13 cellular contexts compared by ENCODE assay signal in the genomic region with DNA sequence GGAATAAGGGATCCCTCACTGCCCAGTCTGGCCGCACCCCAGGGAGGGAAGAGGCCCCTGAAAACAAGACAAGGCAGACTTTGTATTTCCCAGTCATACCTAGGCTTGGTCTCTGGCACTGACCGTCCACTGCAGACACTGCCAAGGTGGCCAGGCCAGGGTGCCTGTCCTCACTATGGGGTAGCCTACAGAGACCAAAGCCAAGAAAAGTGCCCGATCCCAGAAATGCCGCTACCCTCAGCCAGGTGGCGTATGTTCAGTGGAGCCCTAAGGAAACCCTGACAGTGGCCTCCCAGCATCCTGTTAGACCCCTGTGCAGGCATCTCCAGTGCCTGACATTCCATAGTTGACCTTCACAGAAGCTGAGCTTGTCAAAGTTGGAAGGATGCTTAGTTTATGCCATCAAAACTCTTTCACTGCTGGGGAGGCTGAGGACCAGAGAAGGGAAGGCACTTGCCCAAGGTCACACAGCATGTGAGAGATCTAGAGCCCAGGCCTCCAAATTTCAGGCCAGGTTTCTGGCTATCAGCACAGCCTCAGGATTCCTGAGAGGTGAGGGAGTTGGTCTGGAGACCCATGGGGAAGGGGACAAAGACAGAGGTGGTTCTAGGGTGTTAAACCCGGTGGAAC. TPM values are rescaled to one million over a fixed set of nuclear protein-coding genes. Genes with fewer than 3 reads are reported as not detected.
DNase-seq lines count a peak whose midpoint lies in the region; ATAC-seq, FAIRE-seq and TF ChIP-seq lines count a peak whose summit lies in the region.
"Had no signal": no experiment of that assay in that cellular context is flagged by ENCODE, and none has a peak within 500 bp of the region (broad histone marks: within the 10 kb centered on the region; RNA-seq: fewer than 3 reads in every experiment).

No MANE protein-coding gene starts in this region.

- TF ChIP-seq EP300 in SK-N-SH (IDR thresholded peaks at IDR 0.05; ENCODE audit: borderline replicate concordance in 1 of 2, low read depth in 1 of 2, low read length in 1 of 2) = no peak
- no peak for TF ChIP-seq EP300 in H1 (IDR thresholded peaks at IDR 0.05; ENCODE audit: borderline replicate concordance in 1 of 2, low read depth in 2 of 2, low read length in 2 of 2)

- H3K79me1 ChIP-seq in H1 (ENCODE audit: low read depth, low read length) = no peaks in the 10 kb centered on the region

- TF ChIP-seq POLR2A in H1 (IDR thresholded peaks at IDR 0.05; ENCODE audit: control extremely low read depth in 1 of 2, low read depth in 2 of 2, low read length in 2 of 2) = no peak

- no peak overlapping the region for H3K56ac ChIP-seq in H1 (replicated peaks; ENCODE audit: insufficient read length, low read depth, low read length)

- H4K5ac ChIP-seq in H1 (ENCODE audit: insufficient read length, low read depth, low read length) = no peak overlapping the region

- H2AFZ ChIP-seq in SK-N-SH (ENCODE audit: low read depth) (no peak overlapping the region), H1 (ENCODE audit: low read length) (no peak overlapping the region), GM23248 (no peak overlapping the region)

- no peak overlapping the region for H3K23ac ChIP-seq in H1 (ENCODE audit: insufficient read length)

- no peak overlapping the region for H3K4me2 ChIP-seq in SK-N-SH
- H3K4me2 ChIP-seq in H1 (ENCODE audit: insufficient read depth in 1 of 2, low read depth in 2 of 2, low read length in 2 of 2) = peak overlapping the region in 1 of 2 experiments; percentile 21; a peak in 1 of 4 replicates
- H3K4me2 ChIP-seq in GM23248 (ENCODE audit: unreplicated experiment) = no peak overlapping the region

- TF ChIP-seq CTCF in SK-N-SH (IDR thresholded peaks at IDR 0.05) (no peak; the same call in 1 of the 2 replicates), H1 (IDR thresholded peaks at IDR 0.05; ENCODE audit: control extremely low read depth in 1 of 3, insufficient read depth in 1 of 3, low read depth in 1 of 3, low read length in 3 of 3) (peak; percentile 71 to 83 (median 77)), retinal pigment epithelial cell (conservative IDR thresholded peaks at IDR 0.05; ENCODE audit: low read depth, low read length) (peak; percentile 43), GM10266 (IDR thresholded peaks at IDR 0.05; ENCODE audit: control insufficient read depth, insufficient read depth, low read depth, missing control alignments) (no peak)

- H3K9ac ChIP-seq in SK-N-SH (no peak overlapping the region), H1 (replicated peaks in 1 of 4; ENCODE audit: extremely low read depth in 1 of 4, low read depth in 3 of 4, low read length in 3 of 4) (no peak overlapping the region), GM23248 (no peak overlapping the region)

- H3K4me1 ChIP-seq in SK-N-SH (ENCODE audit: control insufficient read depth in 1 of 2, insufficient read depth in 2 of 2, low read depth in 1 of 2, low read length in 1 of 2) (peaks cover 0 to 10% of the 10 kb centered on the region in 2 experiments; a peak in 1 of 4 replicates), H1 (replicated peaks in 1 of 4; ENCODE audit: control insufficient read depth in 3 of 4, insufficient read depth in 4 of 4, low read length in 3 of 4) (peaks cover 0 to 13% (median 7%) of the 10 kb centered on the region in 4 experiments; a peak in 5 of 7 replicates), GM23248 (ENCODE audit: insufficient read depth) (no peaks in the 10 kb centered on the region)

- no peak for ATAC-seq in SK-N-SH treated with all-trans-retinoic acid at 6 μM for 48 hours
- ATAC-seq in GM21381 (IDR thresholded peaks at IDR 0.05; ENCODE audit: unreplicated experiment) = no peak

- H3K36me3 ChIP-seq in SK-N-SH (replicated peaks in 1 of 2; ENCODE audit: control insufficient read depth in 1 of 2, insufficient read depth in 2 of 2, low read length in 1 of 2) (no peaks in the 10 kb centered on the region), H1 (ENCODE audit: control insufficient read depth in 2 of 4, insufficient read depth in 4 of 4, low read length in 3 of 4) (no peaks in the 10 kb centered on the region), GM23248 (ENCODE audit: low read depth) (no peaks in the 10 kb centered on the region)
- H3K36me3 ChIP-seq: MG63 had no signal

- no peaks in the 10 kb centered on the region for H3K9me2 ChIP-seq in SK-N-SH
- H3K9me2 ChIP-seq in GM23248 (ENCODE audit: insufficient read depth) = no peaks in the 10 kb centered on the region

- H3K4ac ChIP-seq in H1 (replicated peaks; ENCODE audit: insufficient read length, low read depth, low read length) = peak overlapping the region; percentile 54

- H2BK5ac ChIP-seq in H1 (ENCODE audit: low read depth, low read length) = no peak overlapping the region

- H3K9me3 ChIP-seq in SK-N-SH (no peaks in the 10 kb centered on the region), H1 (ENCODE audit: insufficient read depth in 2 of 2, low read depth in 1 of 2, low read length in 1 of 2) (peaks cover 4 to 5% of the 10 kb centered on the region in 2 experiments), GM23248 (ENCODE audit: low read depth) (no peaks in the 10 kb centered on the region)
- H3K9me3 ChIP-seq: MG63 had no signal

- H2BK12ac ChIP-seq in H1 (ENCODE audit: low read depth, low read length) = peak overlapping the region; percentile 80; the same call in 1 of the 2 replicates

- no peak overlapping the region for H2BK120ac ChIP-seq in H1 (replicated peaks; ENCODE audit: low read depth, low read length)

- in situ Hi-C loops in GM23248 (cut with MboI) = no loop called here

- FAIRE-seq in H1 (lab: Jason Lieb, UNC) = no peak

- no peak overlapping the region for H4K8ac ChIP-seq in H1 (ENCODE audit: extremely low read depth, insufficient read depth, low read length)

- H3K27me3 ChIP-seq in SK-N-SH (ENCODE audit: insufficient read depth) (peaks cover 24% of the 10 kb centered on the region; the same call in 1 of the 2 replicates), H1 (replicated peaks in 1 of 4; ENCODE audit: control insufficient read depth in 3 of 4, extremely low read depth in 1 of 4, insufficient read depth in 3 of 4, low read length in 3 of 4) (peaks cover 3 to 38% (median 32%) of the 10 kb centered on the region in 4 experiments), GM23248 (replicated peaks; ENCODE audit: insufficient read depth) (peaks cover 31% of the 10 kb centered on the region)

- H2BK20ac ChIP-seq in H1 (ENCODE audit: low read length) = no peak overlapping the region; the same call in 1 of the 2 replicates

- peak; percentile 71 for DNase-seq in SK-N-SH
- DNase-seq in NCI-H748 treated with DMSO at 0.1 percent for 48 hours (lab: John Stamatoyannopoulos, UW) = peak; percentile 24
- peak in 1 of 2 experiments; percentile 60 for DNase-seq in H1 (ENCODE audit: low read depth in 1 of 2, low spot score in 2 of 2)
- DNase-seq in retinal pigment epithelial cell (ENCODE audit: low read depth) = no peak
- no peak for DNase-seq in GM23248
- DNase-seq in GM10266 (ENCODE audit: extremely low spot score) = no peak
- DNase-seq: activated B cell treated with CpG ODN at 0.5 μM for 24 hours; effector memory CD4-positive, alpha-beta T cell; immature natural killer cell; MG63 had no signal

- POLR2A ChIA-PET in SK-N-SH (lab: Yijun Ruan, JAX) (no interaction called here), H1 (lab: Charles Lee; ENCODE audit: partially characterized antibody) (interaction anchor here (1.1 to 2.2 kb wide), 3 partner anchors 8 to 16 kb away, joined by 3 to 5 read pairs (median 3); no protein-coding TSS in a partner anchor)

- no peak overlapping the region for H4K91ac ChIP-seq in H1 (replicated peaks; ENCODE audit: insufficient read length, low read length)

- no peaks in the 10 kb centered on the region for H3K79me2 ChIP-seq in SK-N-SH (ENCODE audit: insufficient read depth)
- no peaks in the 10 kb centered on the region for H3K79me2 ChIP-seq in H1 (ENCODE audit: control insufficient read depth in 1 of 2, insufficient read depth in 2 of 2, low read length in 2 of 2)
- H3K79me2 ChIP-seq in GM23248 (ENCODE audit: insufficient read depth) = no peaks in the 10 kb centered on the region

- WGBS in SK-N-SH (ENCODE audit: low lambda C conversion rate) = 40% methylated on average over 4 of the region's 6 CpGs
- whole genome bisulfite sequencing in H1 (ENCODE audit: extremely low coverage in 1 of 2, insufficient coverage in 1 of 2, insufficient read length in 1 of 2, insufficient replicate concordance in 2 of 2, low coverage in 1 of 2, low lambda C conversion rate in 2 of 2, missing lambda C conversion rate in 1 of 2), 2 experiments = 67% methylated on average over 6 of the region's 6 CpGs; no CpG with 5 or more reads in 1 of the 2 experiments
- 50 to 59% methylated on average over 6 of the region's 6 CpGs for WGBS in GM23248 (ENCODE audit: low coverage in 1 of 2, low lambda C conversion rate in 2 of 2, missing lambda C conversion rate in 2 of 2), 2 experiments

- H4K20me1 ChIP-seq in SK-N-SH (ENCODE audit: insufficient read depth) = peaks cover 11% of the 10 kb centered on the region; the same call in 1 of the 2 replicates
- H4K20me1 ChIP-seq in H1 (replicated peaks in 1 of 2; ENCODE audit: control insufficient read depth in 1 of 2, insufficient read depth in 2 of 2, low read length in 2 of 2) = no peaks in the 10 kb centered on the region
- no peaks in the 10 kb centered on the region for H4K20me1 ChIP-seq in GM23248 (ENCODE audit: insufficient read depth)

- no peak overlapping the region; the same call in 1 of the 2 replicates for H3K18ac ChIP-seq in H1 (ENCODE audit: extremely low read depth, low read length)

- TF ChIP-seq RAD21 in SK-N-SH (IDR thresholded peaks at IDR 0.05; ENCODE audit: low read length) = peak; percentile 15
- peak; percentile 35 to 66 for TF ChIP-seq RAD21 in H1 (IDR thresholded peaks at IDR 0.05 in 1 of 2, conservative IDR thresholded peaks at IDR 0.05 in 1 of 2; ENCODE audit: low read depth in 2 of 2, low read length in 2 of 2)

- H3K4me3 ChIP-seq in SK-N-SH (ENCODE audit: low read depth in 2 of 2, low read length in 1 of 2) (no peak overlapping the region), H1 (ENCODE audit: extremely low read depth in 1 of 4, insufficient read depth in 2 of 4, low read depth in 3 of 4, low read length in 4 of 4) (no peak overlapping the region), retinal pigment epithelial cell (ENCODE audit: low read length) (no peak overlapping the region), GM23248 (no peak overlapping the region)
- H3K4me3 ChIP-seq: MG63 had no signal

- no peak overlapping the region for H3K14ac ChIP-seq in H1 (ENCODE audit: insufficient read length)

- no peak overlapping the region for H2AK5ac ChIP-seq in H1 (ENCODE audit: low read depth, low read length)

- H3K27ac ChIP-seq in SK-N-SH (ENCODE audit: low read depth in 2 of 2, low read length in 1 of 2) = no peak overlapping the region
- H3K27ac ChIP-seq in H1 (ENCODE audit: low read depth, low read length) = no peak overlapping the region
- no peak overlapping the region for H3K27ac ChIP-seq in GM23248

- CTCF ChIA-PET in SK-N-SH (lab: Yijun Ruan, JAX) (interaction anchor here (0.6 to 1.6 kb wide), 11 partner anchors 14 to 96 kb away, joined by 3 to 7 read pairs (median 3); no protein-coding TSS in a partner anchor), H1 (lab: Charles Lee; ENCODE audit: partially characterized antibody) (interaction anchor here (0.8 to 14.1 kb wide), 22 partner anchors 8 to 131 kb away, joined by 3 to 116 read pairs (median 4); no protein-coding TSS in a partner anchor)

- H3F3A ChIP-seq in SK-N-SH (replicated peaks; ENCODE audit: insufficient read depth) = no peaks in the 10 kb centered on the region
- no peaks in the 10 kb centered on the region for H3F3A ChIP-seq in GM23248 (ENCODE audit: insufficient read depth)

- H2BK15ac ChIP-seq in H1 (ENCODE audit: low read length) = no peak overlapping the region; the same call in 1 of the 2 replicates

- peaks cover 13% of the 10 kb centered on the region; the same call in 1 of the 2 replicates for H3K23me2 ChIP-seq in H1 (ENCODE audit: low read depth, low read length)

RNA-seq across cellular contexts. Expression of gene SCRT2, which starts 2.5 kb away (rescaled TPM):
- polyA plus RNA-seq in SK-N-SH (2012; rRNA removed) (not detected in 2 replicates), H1 (2011; rRNA removed) (0.12 and 0.14 TPM in 2 replicates), GM23248 (2016; fragmentation: Nextera tagmentation; extraction: Ambion mirVana) (not detected in 2 replicates)
- polyA plus RNA-seq in SK-N-SH (2012; cell fraction: cytosol; rRNA removed) = 0.01 and 0.05 TPM in 2 replicates
- 0.04 and 0.08 TPM in 2 replicates for polyA plus RNA-seq in SK-N-SH (2012; cell fraction: nucleus; rRNA removed)
- total RNA-seq in H1 (2021; fragmentation: NEBNext Ultra II Directional; extraction: Animal tissue kit (Norgen Biotek cat#: 25700)) = 0.27 and 0.34 TPM in 2 replicates
- polyA plus RNA-seq in H1 (2011; cell fraction: cytosol; rRNA removed) = 0.05 TPM
- 0.57 TPM for polyA plus RNA-seq in H1 (2011; cell fraction: nucleus; rRNA removed)
- polyA plus RNA-seq in H1 (2012, experiment 1 of 2) = 0.21 to 0.36 TPM (median 0.32 TPM) in 4 replicates
- polyA plus RNA-seq in H1 (2012, experiment 2 of 2) = 0.25 TPM
- 0.59 TPM for polyA plus RNA-seq in H1 (2013, experiment 1 of 2)
- 0.55 TPM for polyA plus RNA-seq in H1 (2013, experiment 2 of 2)
- 0.05 and 0.06 TPM in 2 replicates for polyA minus RNA-seq in H1 (2011; rRNA and poly(A)+ RNA removed)
- polyA minus RNA-seq in H1 (2011; cell fraction: cytosol; rRNA and poly(A)+ RNA removed) = 0.44 TPM
- polyA minus RNA-seq in H1 (2011; cell fraction: nucleus; rRNA and poly(A)+ RNA removed) = 0.30 TPM
- total RNA-seq in GM23248 (2014; rRNA removed; shearing (Covaris generic)) = not detected in 2 replicates
- total RNA-seq: activated B cell treated with CpG ODN at 0.5 μM for 24 hours, omental fat pad had no signal
- polyA plus RNA-seq: immature natural killer cell had no signal

RNA-seq across cellular contexts. Expression of gene SRXN1, which starts 20.1 kb away (rescaled TPM):
- polyA plus RNA-seq in SK-N-SH (2012; rRNA removed) (26.2 and 36.0 TPM in 2 replicates), H1 (2011; rRNA removed) (12.2 and 12.7 TPM in 2 replicates), GM23248 (2016; fragmentation: Nextera tagmentation; extraction: Ambion mirVana) (57.8 and 58.6 TPM in 2 replicates)
- 31.0 and 35.8 TPM in 2 replicates for polyA plus RNA-seq in SK-N-SH (2012; cell fraction: cytosol; rRNA removed)
- polyA plus RNA-seq in SK-N-SH (2012; cell fraction: nucleus; rRNA removed) = 7.4 and 14.4 TPM in 2 replicates
- total RNA-seq in H1 (2021; fragmentation: NEBNext Ultra II Directional; extraction: Animal tissue kit (Norgen Biotek cat#: 25700)) = 15.8 and 16.7 TPM in 2 replicates
- polyA plus RNA-seq in H1 (2011; cell fraction: cytosol; rRNA removed) = 15.8 TPM
- 7.5 TPM for polyA plus RNA-seq in H1 (2011; cell fraction: nucleus; rRNA removed)
- 15.0 to 16.5 TPM (median 15.5 TPM) in 4 replicates for polyA plus RNA-seq in H1 (2012, experiment 1 of 2)
- polyA plus RNA-seq in H1 (2012, experiment 2 of 2) = 5.7 TPM
- polyA plus RNA-seq in H1 (2013, experiment 1 of 2) = 13.5 TPM
- 13.9 TPM for polyA plus RNA-seq in H1 (2013, experiment 2 of 2)
- 14.4 and 15.9 TPM in 2 replicates for polyA minus RNA-seq in H1 (2011; rRNA and poly(A)+ RNA removed)
- polyA minus RNA-seq in H1 (2011; cell fraction: cytosol; rRNA and poly(A)+ RNA removed) = 5.9 TPM
- 7.6 TPM for polyA minus RNA-seq in H1 (2011; cell fraction: nucleus; rRNA and poly(A)+ RNA removed)
- total RNA-seq in GM23248 (2014; rRNA removed; shearing (Covaris generic)) = 83.3 and 94.1 TPM in 2 replicates

Comparison
In these comparisons a context has a peak if more than half of its experiments do, and no peak if none do; other contexts are left out.
1. DNase-seq: peak in SK-N-SH (single experiment) and NCI-H748 treated with DMSO at 0.1 percent for 48 hours (single experiment); none in retinal pigment epithelial cell (single experiment), GM23248 (single experiment) and GM10266 (single experiment).
2. CTCF ChIP-seq: peak in H1 (3 of 3) and retinal pigment epithelial cell (single experiment); none in SK-N-SH (single experiment) and GM10266 (single experiment).
3. Of the 17 proteins assayed by ChIP-seq in both H1 and SK-N-SH: peak only in H1: CTCF; only in SK-N-SH: none; in both: RAD21; in neither: 15.